In the genomic region with DNA sequence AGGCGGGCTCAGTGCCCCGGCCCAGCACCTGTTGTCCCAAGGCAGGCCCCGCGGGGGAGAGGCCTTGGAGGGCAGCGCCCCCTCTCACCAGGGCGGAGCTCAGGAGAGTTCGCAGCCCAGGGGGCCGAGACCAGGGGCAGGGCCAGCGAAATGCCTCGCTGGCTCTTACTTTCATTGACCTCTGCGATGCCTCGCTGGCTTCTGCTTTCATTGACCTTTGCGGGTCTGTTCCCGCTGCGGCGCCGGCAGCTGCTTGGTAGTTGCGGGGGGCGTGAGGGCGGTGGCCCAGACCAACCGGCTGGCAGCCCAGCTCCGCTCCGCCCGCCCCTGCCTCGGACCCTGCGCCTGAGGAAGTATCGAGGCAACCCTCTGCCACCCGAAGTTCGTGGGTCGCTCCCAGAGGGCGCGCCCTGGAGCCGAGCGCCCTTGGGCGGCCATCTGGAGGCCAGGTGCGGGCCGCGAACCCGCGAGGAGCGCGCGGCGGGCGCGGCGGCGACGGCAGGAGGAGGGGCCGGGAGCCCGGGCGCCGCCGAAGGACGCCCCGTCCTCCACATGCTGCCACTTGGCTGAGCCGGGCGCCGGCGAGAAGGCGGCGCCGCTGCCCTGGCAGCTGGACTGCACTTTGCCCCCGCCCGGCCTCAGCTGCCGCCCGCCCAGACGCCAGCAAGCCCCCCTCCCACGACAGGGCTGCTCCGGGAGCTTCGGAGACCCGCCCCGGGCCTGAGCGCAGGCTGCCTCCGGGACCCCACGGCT, we compare ENCODE assay signal across 8 cellular contexts.
DNase-seq lines count a peak whose midpoint lies in the region; ATAC-seq and TF ChIP-seq lines count a peak whose summit lies in the region.

No MANE protein-coding gene starts in this region.

- intact Hi-C loops in left lung (cut with DNase I) = no loop called here

- DNase-seq in ELR (ENCODE audit: low read depth) = peak; percentile 57
- DNase-seq in coronary artery (ENCODE audit: low spot score) = no peak
- peak; percentile 56 to 85 for DNase-seq in left lung
- DNase-seq in stimulated activated CD8-positive, alpha-beta memory T cell treated with anti-CD3 and anti-CD28 coated beads, Interleukin-4, amount 100 ng/mL, for 48 hours = peak; percentile 43
- DNase-seq in DMS79 treated with DMSO at 0.1 percent for 48 hours (lab: John Stamatoyannopoulos, UW) = no peak

- peaks cover 5 to 15% of the 10 kb centered on the region in 2 donors for H3K4me1 ChIP-seq in left lung

- ATAC-seq in GM19395 (IDR thresholded peaks at IDR 0.05; ENCODE audit: unreplicated experiment) (peak; percentile 72), HG03432 (IDR thresholded peaks at IDR 0.05; ENCODE audit: unreplicated experiment) (peak; percentile 88), left lung (peak; percentile 94)

- TF ChIP-seq POLR2A in Raji (IDR thresholded peaks at IDR 0.05; ENCODE audit: insufficient read depth, low read depth, low read length) = peak; percentile 35; the same call in 1 of the 2 replicates

- TF ChIP-seq CTCF in coronary artery (IDR thresholded peaks at IDR 0.05) (no peak), left lung (IDR thresholded peaks at IDR 0.05) (peak; percentile 2 to 38)

- H3K36me3 ChIP-seq in left lung = no peaks in the 10 kb centered on the region

- H3K4me3 ChIP-seq in coronary artery (peak overlapping the region; percentile 79), left lung (peak overlapping the region; percentile 52 to 56)

- peaks cover 0 to 16% of the 10 kb centered on the region in 2 donors for H3K27me3 ChIP-seq in left lung

- H3K9me3 ChIP-seq in left lung = no peaks in the 10 kb centered on the region

- H3K27ac ChIP-seq in coronary artery (peak overlapping the region; percentile 53 to 86), left lung (peak overlapping the region in 1 of 2 donors; percentile 11)

Comparison
In these comparisons a context has a peak if more than half of its experiments do, and no peak if none do; other contexts are left out.
1. DNase-seq: peak in ELR (single experiment), left lung (2 of 2) and stimulated activated CD8-positive, alpha-beta memory T cell treated with anti-CD3 and anti-CD28 coated beads, Interleukin-4, amount 100 ng/mL, for 48 hours (single experiment); none in coronary artery (single experiment) and DMS79 treated with DMSO at 0.1 percent for 48 hours (single experiment).
2. Peak in every context shown above with its lines, with median percentiles within 50 percentile points of each other: ATAC-seq.